Comparison of ENCODE assay signal across 9 cellular contexts in the genomic region with DNA sequence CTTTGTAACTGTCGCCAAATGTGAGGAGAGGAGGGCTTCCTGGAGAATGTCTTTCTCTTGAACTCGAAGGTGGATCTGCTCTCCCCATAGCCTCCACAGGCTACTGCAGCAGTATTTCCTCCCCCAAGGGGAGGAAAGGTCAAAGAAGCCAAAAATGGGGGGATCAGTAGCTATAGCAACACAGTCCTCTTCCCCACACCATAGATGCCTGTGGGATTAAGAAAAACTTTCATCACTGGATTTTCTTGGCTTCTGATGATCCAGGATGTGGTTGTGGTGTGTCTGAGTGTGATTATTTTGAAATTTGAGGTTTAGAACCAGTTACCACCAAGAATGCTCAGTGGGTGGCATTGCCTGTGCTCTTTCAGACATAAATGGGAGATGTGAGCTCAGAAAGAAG.
A peak's percentile ranks its signal among the peaks of the same experiment; 100 is the strongest.
DNase-seq lines count a peak whose midpoint lies in the region; ATAC-seq, FAIRE-seq and TF ChIP-seq lines count a peak whose summit lies in the region.
"Had no signal": no experiment of that assay in that cellular context is flagged by ENCODE, and none has a peak within 500 bp of the region (broad histone marks: within the 10 kb centered on the region; RNA-seq: fewer than 3 reads in every experiment).

No MANE protein-coding gene starts in this region.

- peak; percentile 74 to 82 for ATAC-seq in activated naive CD4-positive, alpha-beta T cell treated with anti-CD3 and anti-CD28 coated beads, Interleukin-2, amount 50 U/mL, for 72 hours
- ATAC-seq in HG03571 (IDR thresholded peaks at IDR 0.05; ENCODE audit: unreplicated experiment) = peak; percentile 38
- ATAC-seq in omental fat pad (ENCODE audit: low FRiP score) = no peak
- no peak for ATAC-seq in GM19397 (IDR thresholded peaks at IDR 0.05; ENCODE audit: unreplicated experiment)

- H3K36me3 ChIP-seq in astrocyte (ENCODE audit: insufficient read depth, low read length) = no peaks in the 10 kb centered on the region

- H3K4me3 Mint-ChIP-seq in astrocyte (ENCODE audit: unreplicated experiment) = no peak overlapping the region

- H3K36me3 Mint-ChIP-seq in activated naive CD4-positive, alpha-beta T cell treated with anti-CD3 and anti-CD28 coated beads, Interleukin-2, amount 50 U/mL, for 72 hours = peaks cover 0 to 5% of the 10 kb centered on the region in 2 donors
- H3K36me3 Mint-ChIP-seq in astrocyte (ENCODE audit: low read depth, unreplicated experiment) = no peaks in the 10 kb centered on the region

- H4K20me1 ChIP-seq in astrocyte (ENCODE audit: insufficient read depth, low read length) = no peaks in the 10 kb centered on the region

- no peaks in the 10 kb centered on the region for H3K9me3 Mint-ChIP-seq in activated naive CD4-positive, alpha-beta T cell treated with anti-CD3 and anti-CD28 coated beads, Interleukin-2, amount 50 U/mL, for 72 hours
- peaks cover 4% of the 10 kb centered on the region for H3K9me3 Mint-ChIP-seq in astrocyte (ENCODE audit: unreplicated experiment)

- peak overlapping the region; percentile 42 for H3K9ac ChIP-seq in astrocyte (ENCODE audit: low read length)

- H3K27me3 ChIP-seq in astrocyte (ENCODE audit: insufficient read depth, low read length) = peaks cover 30% of the 10 kb centered on the region

- H3K27me3 Mint-ChIP-seq in astrocyte (ENCODE audit: low read depth, unreplicated experiment) = peaks cover 6% of the 10 kb centered on the region

- H3K27ac Mint-ChIP-seq in activated naive CD4-positive, alpha-beta T cell treated with anti-CD3 and anti-CD28 coated beads, Interleukin-2, amount 50 U/mL, for 72 hours = no peak overlapping the region
- peak overlapping the region; percentile 77 for H3K27ac Mint-ChIP-seq in astrocyte (ENCODE audit: unreplicated experiment)

- peak overlapping the region; percentile 69 for H3K4me2 ChIP-seq in astrocyte (ENCODE audit: low read length)

- peak overlapping the region; percentile 68 for H3K27ac ChIP-seq in astrocyte (ENCODE audit: low read depth, low read length)

- peaks cover 42% of the 10 kb centered on the region for H3K4me1 ChIP-seq in astrocyte (ENCODE audit: insufficient read depth, low read length)

- peaks cover 64% of the 10 kb centered on the region for H3K4me1 Mint-ChIP-seq in astrocyte (ENCODE audit: low read depth, unreplicated experiment)

- no peaks in the 10 kb centered on the region for H3K9me3 ChIP-seq in astrocyte (ENCODE audit: insufficient read depth, low read depth, low read length)

- DNase-seq in activated naive CD4-positive, alpha-beta T cell treated with anti-CD3 and anti-CD28 coated beads, Interleukin-2, amount 50 U/mL, for 72 hours (ENCODE audit: low spot score in 2 of 2) = no peak
- no peak for DNase-seq in activated naive CD4-positive, alpha-beta T cell treated with anti-CD3 and anti-CD28 coated beads, Interleukin-2, amount 50 U/mL, for 16 hours
- DNase-seq in astrocyte (ENCODE audit: low read depth) (peak; percentile 91), urothelium cell line (ENCODE audit: low spot score) (peak; percentile 46), omental fat pad (ENCODE audit: low spot score) (no peak), NCI-H1105 (lab: John Stamatoyannopoulos, UW) (no peak)

- peak; percentile 77 for FAIRE-seq in astrocyte (lab: Jason Lieb, UNC)
- no peak for FAIRE-seq in urothelium cell line (lab: Jason Lieb, UNC)
- FAIRE-seq: endometrium had no signal

- TF ChIP-seq CTCF in astrocyte (IDR thresholded peaks at IDR 0.05; ENCODE audit: insufficient read depth, low read depth, low read length) (no peak), omental fat pad (IDR thresholded peaks at IDR 0.05) (no peak)

- H3K79me2 ChIP-seq in astrocyte (ENCODE audit: insufficient read depth, low read length) = no peaks in the 10 kb centered on the region

- no peak overlapping the region for H2AFZ ChIP-seq in astrocyte (ENCODE audit: low read depth, low read length)

- H3K4me3 ChIP-seq in astrocyte (ENCODE audit: insufficient read depth, low read depth, low read length) = peak overlapping the region; percentile 27

Comparison
In these comparisons a context has a peak if more than half of its experiments do, and no peak if none do; other contexts are left out.
1. ATAC-seq: peak in activated naive CD4-positive, alpha-beta T cell treated with anti-CD3 and anti-CD28 coated beads, Interleukin-2, amount 50 U/mL, for 72 hours (2 of 2) and HG03571 (single experiment); none in omental fat pad (single experiment) and GM19397 (single experiment).
2. DNase-seq: peak in astrocyte (single experiment) and urothelium cell line (single experiment); none in activated naive CD4-positive, alpha-beta T cell treated with anti-CD3 and anti-CD28 coated beads, Interleukin-2, amount 50 U/mL, for 72 hours (0 of 2), activated naive CD4-positive, alpha-beta T cell treated with anti-CD3 and anti-CD28 coated beads, Interleukin-2, amount 50 U/mL, for 16 hours (single experiment), omental fat pad (single experiment) and NCI-H1105 (single experiment).